In genomic region chrX:153582896-153583295, GRCh38 we compare ENCODE assay signal across 9 cellular contexts. TPM values are rescaled to one million over a fixed set of nuclear protein-coding genes. Genes with fewer than 3 reads are reported as not detected.
A peak's percentile ranks its signal among the peaks of the same experiment; 100 is the strongest.
DNase-seq lines count a peak whose midpoint lies in the region; ATAC-seq, FAIRE-seq and TF ChIP-seq lines count a peak whose summit lies in the region.
"Had no signal": no experiment of that assay in that cellular context is flagged by ENCODE, and none has a peak within 500 bp of the region (broad histone marks: within the 10 kb centered on the region; RNA-seq: fewer than 3 reads in every experiment).

No MANE protein-coding gene starts in this region.

- 14% methylated on average over 13 of the region's 13 CpGs for WGBS in GM12878 (ENCODE audit: insufficient coverage, insufficient replicate concordance, low lambda C conversion rate, missing lambda C conversion rate)
- 18 to 54% (median 50%) methylated on average over 13 of the region's 13 CpGs for WGBS in small intestine, 3 donors

- SMC1A ChIA-PET in GM12878 (lab: Charles Lee; ENCODE audit: uncharacterized antibody, unreplicated experiment): interaction anchor here (1.3 to 1.6 kb wide), 2 partner anchors 83 to 343 kb away, joined by 3 read pairs; no protein-coding TSS in a partner anchor

- H3K27ac ChIP-seq in BLaER1 treated with 17β-estradiol and CSF1 and Interleukin-3, amounts not matched to agents 10 nM and 100 nM: no peak overlapping the region
- no peak overlapping the region for H3K27ac ChIP-seq in GM12878 (ENCODE audit: control insufficient read depth, insufficient read depth)
- no peak overlapping the region for H3K27ac ChIP-seq in small intestine (ENCODE audit: low read depth in 1 of 2, low read length in 1 of 2)

- no peak overlapping the region for H3K9ac ChIP-seq in BLaER1 treated with 17β-estradiol and CSF1 and Interleukin-3, amounts not matched to agents 10 nM and 100 nM
- no peak overlapping the region for H3K9ac ChIP-seq in GM12878 (ENCODE audit: control insufficient read depth, insufficient read depth, low read length)

- TF ChIP-seq POLR2A in GM12878 (IDR thresholded peaks at IDR 0.05; ENCODE audit: low read depth, low read length): no peak

- intact Hi-C loops in GM12878 (cut with micrococcal nuclease; ENCODE audit: unreplicated experiment): no loop called here

- TF ChIP-seq RAD21 in GM12878 (IDR thresholded peaks at IDR 0.05; ENCODE audit: insufficient read depth, low read depth, low read length): no peak

- RAD21 ChIA-PET in GM12878 (lab: Charles Lee; ENCODE audit: unreplicated experiment): no interaction called here

- no peak overlapping the region; the same call in 1 of the 2 replicates for H2AFZ ChIP-seq in GM12878 (ENCODE audit: control insufficient read depth, low read depth, low read length)

- H3K4me1 ChIP-seq in BLaER1 treated with 17β-estradiol and CSF1 and Interleukin-3, amounts not matched to agents 10 nM and 100 nM: peaks cover 22 to 36% (median 28%) of the 10 kb centered on the region in 10 experiments
- H3K4me1 ChIP-seq in GM12878 (ENCODE audit: control insufficient read depth, insufficient read depth, low read length) (no peaks in the 10 kb centered on the region), small intestine (ENCODE audit: control insufficient read depth in 2 of 2, insufficient read depth in 1 of 2, low read depth in 1 of 2, low read length in 1 of 2) (no peaks in the 10 kb centered on the region)

- BruUV-seq in GM12878 (replicated peaks; lab: Mats Ljungman, UMichigan): no TSS peak

- no peaks in the 10 kb centered on the region for H3K79me2 ChIP-seq in GM12878 (ENCODE audit: control insufficient read depth, insufficient read depth, low read length)

- peak overlapping the region; percentile 40 to 70 (median 58) for H3K4me2 ChIP-seq in BLaER1 treated with 17β-estradiol and CSF1 and Interleukin-3, amounts not matched to agents 10 nM and 100 nM
- H3K4me2 ChIP-seq in GM12878 (ENCODE audit: control insufficient read depth, insufficient read depth): no peak overlapping the region

- H3K9me3 ChIP-seq in BLaER1 treated with 17β-estradiol and CSF1 and Interleukin-3, amounts not matched to agents 10 nM and 100 nM (replicated peaks in 1 of 11): peaks cover 0 to 9% (median 0%) of the 10 kb centered on the region in 11 experiments; a peak in 1 of 22 replicates
- no peaks in the 10 kb centered on the region; the same call in 2 of the 3 replicates for H3K9me3 ChIP-seq in GM12878 (replicated peaks; ENCODE audit: control insufficient read depth, insufficient read depth, low read length)
- H3K9me3 ChIP-seq in small intestine (ENCODE audit: control insufficient read depth, low read depth): no peaks in the 10 kb centered on the region

- in situ Hi-C loops in GM12878 (cut with MboI): loop anchor here (10.0 kb wide), 1 partner anchor 58 kb away; no protein-coding TSS in a partner anchor

- CTCF ChIA-PET in GM12878 (lab: Yijun Ruan, JAX): no interaction called here

- peaks cover 6 to 20% (median 13%) of the 10 kb centered on the region in 11 experiments; a peak in 20 of 22 replicates for H3K36me3 ChIP-seq in BLaER1 treated with 17β-estradiol and CSF1 and Interleukin-3, amounts not matched to agents 10 nM and 100 nM
- H3K36me3 ChIP-seq in GM12878 (ENCODE audit: control insufficient read depth in 2 of 2, insufficient read depth in 2 of 2, low read length in 1 of 2) (peaks cover 0 to 4% of the 10 kb centered on the region in 2 experiments; a peak in 2 of 4 replicates), small intestine (ENCODE audit: control insufficient read depth in 2 of 2, insufficient read depth in 2 of 2, low read length in 2 of 2) (no peaks in the 10 kb centered on the region)

- peak; percentile 57 for FAIRE-seq in GM12878 (lab: Jason Lieb, UNC)
- FAIRE-seq in small intestine (lab: Jason Lieb, UNC): no peak
- FAIRE-seq: G401.6 had no signal

- no peak for TF ChIP-seq CTCF in GM12878 (IDR thresholded peaks at IDR 0.05 in 2 of 3, conservative IDR thresholded peaks at IDR 0.05 in 1 of 3; ENCODE audit: control insufficient read depth in 2 of 3, extremely low read depth in 1 of 3, insufficient read depth in 1 of 3, low read depth in 3 of 3, low read length in 3 of 3)

- peaks cover 0 to 14% (median 0%) of the 10 kb centered on the region in 11 experiments; a peak in 7 of 22 replicates for H4K20me1 ChIP-seq in BLaER1 treated with 17β-estradiol and CSF1 and Interleukin-3, amounts not matched to agents 10 nM and 100 nM
- H4K20me1 ChIP-seq in GM12878 (ENCODE audit: control insufficient read depth, insufficient read depth): no peaks in the 10 kb centered on the region

- DNase-seq in T-helper 9 cell (peak; percentile 48), GM12878 (ENCODE audit: low read depth, low spot score) (peak; percentile 23), SHP77 treated with DMSO at 0.1 percent for 48 hours (lab: John Stamatoyannopoulos, UW) (no peak), small intestine (no peak)
- peak; percentile 26 to 47 (median 36) for DNase-seq in stimulated activated CD4-positive, alpha-beta T cell treated with anti-CD3 and anti-CD28 coated beads, Interleukin-12 subunit alpha, Interleukin-12 subunit beta, amount 100 ng/mL, for 48 hours (ENCODE audit: low read depth in 2 of 3, low spot score in 1 of 3)

- H3K27me3 ChIP-seq in BLaER1 treated with 17β-estradiol and CSF1 and Interleukin-3, amounts not matched to agents 10 nM and 100 nM: peaks cover 70 to 97% (median 90%) of the 10 kb centered on the region in 11 experiments
- H3K27me3 ChIP-seq in GM12878 (replicated peaks in 1 of 2; ENCODE audit: control insufficient read depth in 2 of 2, insufficient read depth in 2 of 2, low read length in 1 of 2) (no peaks in the 10 kb centered on the region), small intestine (ENCODE audit: control insufficient read depth in 2 of 2, insufficient read depth in 2 of 2, low read length in 2 of 2) (no peaks in the 10 kb centered on the region)

- ATAC-seq in GM19324 (IDR thresholded peaks at IDR 0.05; ENCODE audit: low FRiP score, unreplicated experiment) (peak; percentile 85), HG03439 (IDR thresholded peaks at IDR 0.05; ENCODE audit: unreplicated experiment) (peak; percentile 96), GM12878 (peak; percentile 100)

- POLR2A ChIA-PET in GM12878 (lab: Charles Lee): interaction anchor here (0.9 to 1.0 kb wide), 2 partner anchors 15 to 26 kb away, joined by 3 read pairs; no protein-coding TSS in a partner anchor

- H3K4me3 ChIP-seq in BLaER1 treated with 17β-estradiol and CSF1 and Interleukin-3, amounts not matched to agents 10 nM and 100 nM: no peak overlapping the region; a peak in 1 of 20 replicates
- H3K4me3 ChIP-seq in GM12878 (no peak overlapping the region), small intestine (ENCODE audit: low read depth in 1 of 2, low read length in 2 of 2) (no peak overlapping the region)

- TF ChIP-seq EP300 in GM12878 (IDR thresholded peaks at IDR 0.05; ENCODE audit: borderline replicate concordance in 1 of 2, control insufficient read depth in 1 of 2, low read depth in 2 of 2, low read length in 2 of 2): no peak

TF ChIP-seq in GM12878, 131 proteins besides CTCF, POLR2A, EP300 and RAD21 (continues in another document):
- TF ChIP-seq RELB (IDR thresholded peaks at IDR 0.05; ENCODE audit: low read depth) (peak; percentile 33; the same call in 1 of the 2 replicates), EED (IDR thresholded peaks at IDR 0.05; ENCODE audit: low read depth) (0 out of 2 replicates have a peak, but pooled peaks have one; percentile 29), IKZF1 (conservative IDR thresholded peaks at IDR 0.05) (0 out of 2 replicates have a peak, but pooled peaks have one; percentile 10), BHLHE40 (IDR thresholded peaks at IDR 0.05; ENCODE audit: borderline replicate concordance in 1 of 2, low read depth in 2 of 2, low read length in 1 of 2) (peak in 1 of 2 experiments; percentile 48; a peak in 1 of 4 replicates)
- TF ChIP-seq, protein P1, sequence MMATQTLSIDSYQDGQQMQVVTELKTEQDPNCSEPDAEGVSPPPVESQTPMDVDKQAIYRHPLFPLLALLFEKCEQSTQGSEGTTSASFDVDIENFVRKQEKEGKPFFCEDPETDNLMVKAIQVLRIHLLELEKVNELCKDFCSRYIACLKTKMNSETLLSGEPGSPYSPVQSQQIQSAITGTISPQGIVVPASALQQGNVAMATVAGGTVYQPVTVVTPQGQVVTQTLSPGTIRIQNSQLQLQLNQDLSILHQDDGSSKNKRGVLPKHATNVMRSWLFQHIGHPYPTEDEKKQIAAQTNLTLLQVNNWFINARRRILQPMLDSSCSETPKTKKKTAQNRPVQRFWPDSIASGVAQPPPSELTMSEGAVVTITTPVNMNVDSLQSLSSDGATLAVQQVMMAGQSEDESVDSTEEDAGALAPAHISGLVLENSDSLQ (IDR thresholded peaks at IDR 0.05): no peak

RNA-seq across cellular contexts. Expression of gene CCNQ, which starts 16.0 kb away (rescaled TPM):
- 3.3 and 3.6 TPM in 2 replicates for total RNA-seq in GM12878 (2013; cell fraction: nucleolus; rRNA removed)
- total RNA-seq in GM12878 (2014; rRNA removed): 32.4 and 36.2 TPM in 2 replicates
- total RNA-seq in GM12878 (2014; rRNA removed; fragmentation: Illumina TruSeq; extraction: Trizol): 12.7 and 14.4 TPM in 2 replicates
- total RNA-seq in GM12878 (2021): 20.5 and 24.8 TPM in 2 replicates
- polyA plus RNA-seq in GM12878 (2011; ENCODE audit: low read depth): 7.4 TPM
- 8.4 and 11.9 TPM in 2 replicates for polyA plus RNA-seq in GM12878 (2011; rRNA removed)
- polyA plus RNA-seq in GM12878 (2011; cell fraction: cytosol; rRNA removed): 24.0 and 24.2 TPM in 2 replicates
- 10.1 and 12.5 TPM in 2 replicates for polyA plus RNA-seq in GM12878 (2011; cell fraction: nucleus; rRNA removed)
- 10.1 and 12.1 TPM in 2 replicates for polyA plus RNA-seq in GM12878 (2012)
- 13.4 and 15.9 TPM in 2 replicates for polyA plus RNA-seq in GM12878 (2014; fragmentation: Illumina TruSeq; extraction: Trizol)
- 1 to 10 TPM in 1 of 2 experiments, under 1 TPM in 1; 0.45 to 2.8 TPM for polyA plus RNA-seq in GM12878 (2014; fragmentation: Nextera tagmentation; extraction: Ambion mirVana)
- polyA plus RNA-seq in GM12878 (2014; rRNA removed): 35.7 and 39.8 TPM in 2 replicates
- polyA plus RNA-seq in GM12878 (2016; fragmentation: Nextera tagmentation; extraction: Ambion mirVana): 10 to 100 TPM; 27.4 to 29.0 TPM
- polyA minus RNA-seq in GM12878 (2011; rRNA and poly(A)+ RNA removed): 7.3 and 10.5 TPM in 2 replicates
- 3.2 and 5.7 TPM in 2 replicates for polyA minus RNA-seq in GM12878 (2011; cell fraction: cytosol; rRNA and poly(A)+ RNA removed)
- polyA minus RNA-seq in GM12878 (2011; cell fraction: nucleus; rRNA and poly(A)+ RNA removed): 2.5 and 4.3 TPM in 2 replicates
- 10 to 100 TPM; 30.7 to 41.9 (median 38.2) TPM for polyA plus RNA-seq in small intestine

Comparison
In these comparisons a context has a peak if more than half of its experiments do, and no peak if none do; other contexts are left out.
1. DNase-seq: peak in T-helper 9 cell (single experiment), GM12878 (single experiment) and stimulated activated CD4-positive, alpha-beta T cell treated with anti-CD3 and anti-CD28 coated beads, Interleukin-12 subunit alpha, Interleukin-12 subunit beta, amount 100 ng/mL, for 48 hours (3 of 3); none in SHP77 treated with DMSO at 0.1 percent for 48 hours (single experiment) and small intestine (single experiment).
2. Peak in every context shown above with its lines, with median percentiles within 50 percentile points of each other: ATAC-seq.